20 cellular contexts compared by ENCODE assay signal in the genomic region with DNA sequence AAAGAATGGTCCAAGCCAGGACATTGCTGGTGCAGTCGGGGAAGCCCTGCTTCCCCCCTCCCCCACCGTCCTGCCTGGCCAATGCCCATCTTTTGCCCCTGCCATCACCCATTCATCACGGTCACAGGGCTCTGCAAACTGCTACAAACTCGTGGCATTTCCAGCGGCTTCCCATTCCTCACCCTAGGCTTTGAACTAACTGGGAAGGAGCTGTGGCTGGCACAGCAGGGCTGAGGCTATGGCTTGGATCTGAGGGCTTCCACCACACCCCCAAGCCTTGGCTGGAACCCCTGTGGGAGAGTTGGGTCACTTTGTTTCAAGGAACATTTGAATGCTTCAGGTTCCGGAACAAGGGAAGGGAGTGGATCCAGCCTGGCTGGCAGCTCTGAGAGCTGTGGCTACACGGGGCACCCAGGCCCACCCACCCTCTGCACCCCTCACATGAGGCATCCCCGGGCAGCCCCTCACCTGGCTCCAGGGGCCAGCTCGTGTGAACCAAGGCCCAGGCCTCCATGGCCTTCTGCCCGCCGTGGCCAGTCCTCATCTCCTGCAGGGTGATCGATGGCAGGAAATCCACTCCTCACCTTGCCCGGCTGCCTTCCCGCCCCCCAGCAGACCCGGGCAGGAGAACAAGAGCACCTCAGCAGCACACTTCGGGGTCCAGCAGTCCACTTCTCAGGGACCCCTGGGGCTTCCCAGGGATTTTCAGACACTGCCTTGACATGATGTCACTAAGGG. TPM values are rescaled to one million over a fixed set of nuclear protein-coding genes. Genes with fewer than 3 reads are reported as not detected.
"Had no signal": no experiment of that assay in that cellular context is flagged by ENCODE, and none has a peak within 500 bp of the region (broad histone marks: within the 10 kb centered on the region; RNA-seq: fewer than 3 reads in every experiment).

No MANE protein-coding gene starts in this region.

- H3K9me3 Mint-ChIP-seq: activated CD4-positive, alpha-beta T cell treated with anti-CD3 and anti-CD28 coated beads, Interleukin-2, amount 10 ng/mL, durations not matched to agents 7 days and 5 days; activated naive CD4-positive, alpha-beta T cell treated with anti-CD3 and anti-CD28 coated beads, Interleukin-2, amount 50 U/mL, for 72 hours; activated T-helper 1 cell treated with anti-CD3 and anti-CD28 coated beads, Interleukin-12 subunit alpha, Interleukin-12 subunit beta, Interleukin-2, Interleukin-4 antibody, amounts not matched to agents 30 ng/mL and 10 ng/mL and 1 ng/mL, durations not matched to agents 14 hours and 24 hours and 36 hours; natural killer cell treated with Interleukin-12 subunit alpha and Interleukin-12 subunit beta and Interleukin-15 and Interleukin-18, amount 100 ng/mL, for 72 hours; T-helper 2 cell treated with Interferon-gamma antibody and Interleukin-4, amounts not matched to agents 5 μg/mL and 100 μg/mL, for 36 hours had no signal

- H3K27ac Mint-ChIP-seq: activated CD4-positive, alpha-beta T cell treated with anti-CD3 and anti-CD28 coated beads, Interleukin-2, amount 10 ng/mL, durations not matched to agents 7 days and 5 days; activated naive CD4-positive, alpha-beta T cell treated with anti-CD3 and anti-CD28 coated beads, Interleukin-2, amount 50 U/mL, for 72 hours; activated T-helper 1 cell treated with anti-CD3 and anti-CD28 coated beads, Interleukin-12 subunit alpha, Interleukin-12 subunit beta, Interleukin-2, Interleukin-4 antibody, amounts not matched to agents 30 ng/mL and 10 ng/mL and 1 ng/mL, durations not matched to agents 14 hours and 24 hours and 36 hours; natural killer cell treated with Interleukin-12 subunit alpha and Interleukin-12 subunit beta and Interleukin-15 and Interleukin-18, amount 100 ng/mL, for 72 hours; T-helper 2 cell treated with Interferon-gamma antibody and Interleukin-4, amounts not matched to agents 5 μg/mL and 100 μg/mL, for 36 hours had no signal

- H3K27me3 ChIP-seq: adrenal gland, upper lobe of left lung had no signal

- H3K4me3 ChIP-seq: adrenal gland, lower lobe of right lung, upper lobe of left lung had no signal

- H3K27ac ChIP-seq: adrenal gland, epithelial cell of prostate, lower lobe of right lung, upper lobe of left lung had no signal

- H3K4me1 Mint-ChIP-seq: activated CD4-positive, alpha-beta T cell treated with anti-CD3 and anti-CD28 coated beads, Interleukin-2, amount 10 ng/mL, durations not matched to agents 7 days and 5 days had no signal

- H3K4me2 ChIP-seq: SK-N-SH had no signal

- H3K9me3 ChIP-seq: adrenal gland, lower lobe of right lung, SK-N-SH, upper lobe of left lung had no signal

- H3K4me1 ChIP-seq: adrenal gland, lower lobe of right lung, upper lobe of left lung had no signal

- H3K36me3 ChIP-seq: adrenal gland, lower lobe of right lung, upper lobe of left lung had no signal

- DNase-seq: activated CD4-positive, alpha-beta T cell treated with anti-CD3 and anti-CD28 coated beads, Interleukin-2, amount 10 ng/mL, durations not matched to agents 7 days and 5 days; activated gamma-delta T cell treated with Interleukin-2 at 50 U/mL for 16 hours; activated T-cell treated with anti-CD3 and anti-CD28 coated beads for 4 hours; dermis blood vessel endothelial cell; foreskin fibroblast; lower lobe of right lung; nucleus accumbens; retina; SK-N-SH; stimulated activated naive CD8-positive, alpha-beta T cell treated with anti-CD3 and anti-CD28 coated beads, Interleukin-15, Interleukin-2, amounts not matched to agents 100 U/mL and 50 U/mL, for 24 hours had no signal

- H3K9ac ChIP-seq: SK-N-SH had no signal

- H3K4me3 Mint-ChIP-seq: activated CD4-positive, alpha-beta T cell treated with anti-CD3 and anti-CD28 coated beads, Interleukin-2, amount 10 ng/mL, durations not matched to agents 7 days and 5 days; activated T-helper 1 cell treated with anti-CD3 and anti-CD28 coated beads, Interleukin-12 subunit alpha, Interleukin-12 subunit beta, Interleukin-2, Interleukin-4 antibody, amounts not matched to agents 30 ng/mL and 10 ng/mL and 1 ng/mL, durations not matched to agents 14 hours and 24 hours and 36 hours; natural killer cell treated with Interleukin-12 subunit alpha and Interleukin-12 subunit beta and Interleukin-15 and Interleukin-18, amount 100 ng/mL, for 72 hours; T-helper 2 cell treated with Interferon-gamma antibody and Interleukin-4, amounts not matched to agents 5 μg/mL and 100 μg/mL, for 36 hours had no signal

- H3K36me3 Mint-ChIP-seq: activated naive CD4-positive, alpha-beta T cell treated with anti-CD3 and anti-CD28 coated beads, Interleukin-2, amount 50 U/mL, for 72 hours; natural killer cell treated with Interleukin-12 subunit alpha and Interleukin-12 subunit beta and Interleukin-15 and Interleukin-18, amount 100 ng/mL, for 72 hours had no signal

RNA-seq across cellular contexts. Expression of a gene that starts 58.8 kb away (rescaled TPM):
- total RNA-seq: activated CD4-positive, alpha-beta T cell treated with anti-CD3 and anti-CD28 coated beads, Interleukin-2, amount 10 ng/mL, durations not matched to agents 7 days and 5 days; activated naive CD4-positive, alpha-beta T cell treated with anti-CD3 and anti-CD28 coated beads, Interleukin-2, amount 50 U/mL, for 72 hours; activated T-helper 1 cell treated with anti-CD3 and anti-CD28 coated beads, Interleukin-12 subunit alpha, Interleukin-12 subunit beta, Interleukin-2, Interleukin-4 antibody, amounts not matched to agents 30 ng/mL and 10 ng/mL and 1 ng/mL, durations not matched to agents 14 hours and 24 hours and 36 hours; adrenal gland; bronchial epithelial cell; chondrocyte; dermis blood vessel endothelial cell; glomerular endothelial cell; lower lobe of right lung; natural killer cell treated with Interleukin-12 subunit alpha and Interleukin-12 subunit beta and Interleukin-15 and Interleukin-18, amount 100 ng/mL, for 72 hours; upper lobe of left lung had no signal
- polyA plus RNA-seq: adrenal gland, SK-N-SH had no signal
